Comparison of ENCODE assay signal across 1 cellular context in genomic region chr12:49577589-49578315, GRCh38.
TF ChIP-seq lines count a peak whose summit lies in the region.

No MANE protein-coding gene starts in this region.

TF ChIP-seq in WTC11, 78 proteins besides CTCF, POLR2A, EP300 and RAD21 (continued from another document):
- TF ChIP-seq ATF6 (CRISPR knock-in tag; IDR thresholded peaks at IDR 0.05), result no peak
- TF ChIP-seq HMGXB4 (CRISPR knock-in tag; IDR thresholded peaks at IDR 0.05), result no peak
- no peak for TF ChIP-seq ZNF416 (CRISPR knock-in tag; IDR thresholded peaks at IDR 0.05)
- no peak for TF ChIP-seq NFATC4 (CRISPR knock-in tag; IDR thresholded peaks at IDR 0.05)
- no peak for TF ChIP-seq ZBTB43 (CRISPR knock-in tag; IDR thresholded peaks at IDR 0.05)
- no peak for TF ChIP-seq ESRRA (CRISPR knock-in tag; IDR thresholded peaks at IDR 0.05; ENCODE audit: borderline replicate concordance)
- TF ChIP-seq STAT6 (CRISPR knock-in tag; conservative IDR thresholded peaks at IDR 0.05; ENCODE audit: low read depth), result no peak
- no peak for TF ChIP-seq NR3C1 (CRISPR knock-in tag; conservative IDR thresholded peaks at IDR 0.05; ENCODE audit: low read depth)
- no peak for TF ChIP-seq TCF7 (CRISPR knock-in tag; IDR thresholded peaks at IDR 0.05; ENCODE audit: low read depth)
- TF ChIP-seq CBFB (CRISPR knock-in tag; IDR thresholded peaks at IDR 0.05; ENCODE audit: low read depth), result no peak
- no peak for TF ChIP-seq PRDM15 (CRISPR knock-in tag; IDR thresholded peaks at IDR 0.05)
